ENCODE assay signal across 19 cellular contexts in the genomic region with DNA sequence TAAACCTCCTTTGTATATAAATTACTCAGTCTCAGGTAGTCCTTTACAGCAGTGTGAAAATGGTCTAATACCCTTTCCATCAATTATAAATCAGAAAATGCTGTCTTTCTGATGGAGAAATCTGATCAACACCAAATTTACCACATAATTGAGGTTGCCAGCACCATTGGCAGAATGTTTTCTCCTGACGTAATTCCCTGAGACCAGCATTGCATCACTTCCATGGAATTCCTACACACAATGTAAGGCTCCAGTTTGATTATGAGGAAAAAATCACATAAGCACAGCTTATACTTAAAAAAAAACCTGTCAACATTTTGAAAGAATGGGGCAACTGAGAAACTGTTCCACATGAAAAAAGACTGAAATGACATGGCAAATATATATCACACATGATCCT.
DNase-seq lines count a peak whose midpoint lies in the region; ATAC-seq, FAIRE-seq and TF ChIP-seq lines count a peak whose summit lies in the region.
"Had no signal": no experiment of that assay in that cellular context is flagged by ENCODE, and none has a peak within 500 bp of the region (broad histone marks: within the 10 kb centered on the region; RNA-seq: fewer than 3 reads in every experiment).

No MANE protein-coding gene starts in this region.

- H3K36me3 ChIP-seq in IMR-90 (ENCODE audit: control insufficient read depth, insufficient read depth, low read length) (no peaks in the 10 kb centered on the region), astrocyte (ENCODE audit: insufficient read depth, low read length) (no peaks in the 10 kb centered on the region), fibroblast of lung (ENCODE audit: control insufficient read depth, insufficient read depth, low read length) (no peaks in the 10 kb centered on the region), gastroesophageal sphincter (no peaks in the 10 kb centered on the region), hepatocyte (replicated peaks; ENCODE audit: insufficient read depth, low read depth) (no peaks in the 10 kb centered on the region)
- H3K36me3 ChIP-seq: Peyer's patch had no signal

- H3K18ac ChIP-seq in IMR-90 (ENCODE audit: low read depth, low read length): no peak overlapping the region

- H3K79me2 ChIP-seq in astrocyte (ENCODE audit: insufficient read depth, low read length): no peaks in the 10 kb centered on the region
- no peaks in the 10 kb centered on the region for H3K79me2 ChIP-seq in fibroblast of lung (ENCODE audit: control insufficient read depth, insufficient read depth, low read length)
- H3K79me2 ChIP-seq in hepatocyte: no peaks in the 10 kb centered on the region

- H2BK15ac ChIP-seq in IMR-90 (ENCODE audit: low read depth, low read length): no peak overlapping the region

- no peak overlapping the region for H2BK120ac ChIP-seq in IMR-90 (ENCODE audit: low read depth, low read length)

- no peak overlapping the region for H2BK20ac ChIP-seq in IMR-90 (ENCODE audit: low read depth, low read length)

- no peak overlapping the region for H3K9ac ChIP-seq in IMR-90 (ENCODE audit: low read depth, low read length)
- no peak overlapping the region for H3K9ac ChIP-seq in astrocyte (ENCODE audit: low read length)
- H3K9ac ChIP-seq in fibroblast of lung (ENCODE audit: insufficient read depth, low read length): no peak overlapping the region
- H3K9ac ChIP-seq: KMS-11 had no signal

- in situ Hi-C loops in IMR-90 (cut with MboI; ENCODE audit: low sequenced_read_pairs): no loop called here

- H3K4me2 ChIP-seq in IMR-90 (ENCODE audit: low read depth, low read length): no peak overlapping the region
- H3K4me2 ChIP-seq in astrocyte (ENCODE audit: low read length): no peak overlapping the region
- H3K4me2 ChIP-seq in fibroblast of lung (ENCODE audit: extremely low read depth, insufficient read depth, low read length): no peak overlapping the region
- H3K4me2 ChIP-seq in hepatocyte: no peak overlapping the region
- H3K4me2 ChIP-seq: KMS-11 had no signal

- H3K9me3 ChIP-seq in IMR-90 (ENCODE audit: control insufficient read depth, insufficient read depth, low read length): no peaks in the 10 kb centered on the region
- no peaks in the 10 kb centered on the region for H3K9me3 ChIP-seq in astrocyte (ENCODE audit: insufficient read depth, low read depth, low read length)
- no peaks in the 10 kb centered on the region for H3K9me3 ChIP-seq in fibroblast of lung (ENCODE audit: control insufficient read depth, insufficient read depth, low read depth, low read length)
- no peaks in the 10 kb centered on the region for H3K9me3 ChIP-seq in gastroesophageal sphincter
- no peaks in the 10 kb centered on the region for H3K9me3 ChIP-seq in hepatocyte (ENCODE audit: low read depth)
- H3K9me3 ChIP-seq: Peyer's patch had no signal

- H4K5ac ChIP-seq in IMR-90 (ENCODE audit: low read depth, low read length): no peak overlapping the region

- no peak overlapping the region for H3K4me3 ChIP-seq in IMR-90 (ENCODE audit: insufficient read depth, low read depth, low read length)
- no peak overlapping the region for H3K4me3 ChIP-seq in astrocyte (ENCODE audit: insufficient read depth, low read depth, low read length)
- H3K4me3 ChIP-seq in fibroblast of lung (replicated peaks in 1 of 4; ENCODE audit: control extremely low read depth in 1 of 4, insufficient read depth in 1 of 4, low read depth in 3 of 4, low read length in 4 of 4): no peak overlapping the region
- H3K4me3 ChIP-seq in gastroesophageal sphincter: no peak overlapping the region
- H3K4me3 ChIP-seq in hepatocyte: no peak overlapping the region
- H3K4me3 ChIP-seq: GM12878, Peyer's patch had no signal

- dilution Hi-C loops in IMR-90 (cut with HindIII; ENCODE audit: low sequenced_read_pairs, unreplicated experiment): no loop called here

- no TSS peak for BruUV-seq in IMR-90 (replicated peaks; lab: Mats Ljungman, UMichigan)

- CTCF ChIA-PET in IMR-90 (lab: Yijun Ruan, JAX): no interaction called here

- peak; percentile 4 for DNase-seq in IMR-90
- peak; percentile 23 for DNase-seq in astrocyte (ENCODE audit: low read depth)
- peak; percentile 11 to 45 for DNase-seq in fibroblast of lung (ENCODE audit: low read depth in 2 of 2)
- DNase-seq in urothelium cell line (ENCODE audit: low spot score): peak; percentile 30
- DNase-seq in superior temporal gyrus (ENCODE audit: extremely low spot score): no peak
- no peak for DNase-seq in hepatocyte (ENCODE audit: low spot score)
- DNase-seq: CD4-positive, CD25-positive, alpha-beta regulatory T cell; DMS 273 treated with DMSO at 0.1 percent for 48 hours; DND-41; H7; NCI-H1105; NCI-H146; NCI-H2029 treated with DMSO at 0.1 percent for 48 hours; NCI-H2171; NCI-H524 treated with DMSO at 0.1 percent for 48 hours; Peyer's patch had no signal

- no peaks in the 10 kb centered on the region for H3K27me3 ChIP-seq in IMR-90 (ENCODE audit: control insufficient read depth, insufficient read depth, low read length)
- H3K27me3 ChIP-seq in astrocyte (ENCODE audit: insufficient read depth, low read length): no peaks in the 10 kb centered on the region
- H3K27me3 ChIP-seq in fibroblast of lung (ENCODE audit: control insufficient read depth, insufficient read depth, low read length): no peaks in the 10 kb centered on the region
- H3K27me3 ChIP-seq in gastroesophageal sphincter: no peaks in the 10 kb centered on the region
- no peaks in the 10 kb centered on the region for H3K27me3 ChIP-seq in hepatocyte
- H3K27me3 ChIP-seq: Peyer's patch had no signal

- H2AK9ac ChIP-seq in IMR-90 (replicated peaks; ENCODE audit: low read depth, low read length, poor library complexity): no peak overlapping the region

- peak overlapping the region; percentile 97 for H3K27ac Mint-ChIP-seq in astrocyte (ENCODE audit: unreplicated experiment)
- H3K27ac Mint-ChIP-seq: CD4-positive, CD25-positive, alpha-beta regulatory T cell had no signal

- H3K56ac ChIP-seq in IMR-90 (ENCODE audit: extremely low read depth, insufficient read depth, low read length): no peak overlapping the region

- no peak for TF ChIP-seq RAD21 in IMR-90 (IDR thresholded peaks at IDR 0.05; ENCODE audit: low read length)

- no peak for TF ChIP-seq CTCF in IMR-90 (conservative IDR thresholded peaks at IDR 0.05; ENCODE audit: low read depth, low read length)
- TF ChIP-seq CTCF in astrocyte (IDR thresholded peaks at IDR 0.05; ENCODE audit: insufficient read depth, low read depth, low read length): no peak
- no peak for TF ChIP-seq CTCF in fibroblast of lung (conservative IDR thresholded peaks at IDR 0.05 in 1 of 2, IDR thresholded peaks at IDR 0.05 in 1 of 2; ENCODE audit: low read depth in 1 of 2, low read length in 2 of 2)
- no peak for TF ChIP-seq CTCF in gastroesophageal sphincter (IDR thresholded peaks at IDR 0.05)
- TF ChIP-seq CTCF in hepatocyte (IDR thresholded peaks at IDR 0.05; ENCODE audit: poor library complexity): no peak

- H3K9me2 ChIP-seq in hepatocyte (replicated peaks; ENCODE audit: insufficient read depth): no peaks in the 10 kb centered on the region

- H4K20me1 ChIP-seq in IMR-90 (ENCODE audit: insufficient read depth, low read length) (no peaks in the 10 kb centered on the region), astrocyte (ENCODE audit: insufficient read depth, low read length) (no peaks in the 10 kb centered on the region), fibroblast of lung (ENCODE audit: control insufficient read depth, extremely low read depth, insufficient read depth, low read length) (no peaks in the 10 kb centered on the region), hepatocyte (ENCODE audit: insufficient read depth, poor library complexity, severe bottlenecking) (no peaks in the 10 kb centered on the region)

- H2BK5ac ChIP-seq in IMR-90 (ENCODE audit: low read depth, low read length, poor library complexity, severe bottlenecking): no peak overlapping the region

- no peak overlapping the region for H4K91ac ChIP-seq in IMR-90 (ENCODE audit: insufficient read depth, low read depth, low read length)

- POLR2A ChIA-PET in IMR-90 (lab: Charles Lee; ENCODE audit: unreplicated experiment): no interaction called here

- H3K23ac ChIP-seq in IMR-90 (ENCODE audit: low read depth, low read length): no peak overlapping the region

- no peaks in the 10 kb centered on the region for H3K9me3 Mint-ChIP-seq in astrocyte (ENCODE audit: unreplicated experiment)

- FAIRE-seq in astrocyte (lab: Jason Lieb, UNC): no peak
- no peak for FAIRE-seq in urothelium cell line (lab: Jason Lieb, UNC)
- FAIRE-seq: GM12878 had no signal

- H3K79me1 ChIP-seq in IMR-90 (ENCODE audit: low read depth in 1 of 2, low read length in 2 of 2): no peaks in the 10 kb centered on the region

- intact Hi-C loops in IMR-90 (cut with micrococcal nuclease): no loop called here

- H3K4me3 Mint-ChIP-seq in astrocyte (ENCODE audit: unreplicated experiment): no peak overlapping the region
- H3K4me3 Mint-ChIP-seq: CD4-positive, CD25-positive, alpha-beta regulatory T cell had no signal

- TF ChIP-seq POLR2A in IMR-90 (IDR thresholded peaks at IDR 0.05; ENCODE audit: low read depth, low read length) (no peak), gastroesophageal sphincter (IDR thresholded peaks at IDR 0.05) (no peak)

- H3K4ac ChIP-seq in IMR-90 (ENCODE audit: low read depth, low read length): no peak overlapping the region

- WGBS in IMR-90 (ENCODE audit: extremely low coverage in 2 of 2, insufficient read length in 1 of 2), 2 experiments: no CpG with 5 or more reads among the region's 1 CpG
- 50 to 60% methylated on average over 1 of the region's 1 CpG for WGBS in gastroesophageal sphincter (ENCODE audit: low coverage in 1 of 2), 2 donors
- WGBS in hepatocyte (ENCODE audit: low lambda C conversion rate, missing lambda C conversion rate): 81% methylated on average over 1 of the region's 1 CpG

- H2AK5ac ChIP-seq in IMR-90 (ENCODE audit: low read depth, low read length): no peak overlapping the region

- H3K36me3 Mint-ChIP-seq in astrocyte (ENCODE audit: low read depth, unreplicated experiment): peaks cover 2% of the 10 kb centered on the region
- H3K36me3 Mint-ChIP-seq: CD4-positive, CD25-positive, alpha-beta regulatory T cell had no signal

- H3K27me3 Mint-ChIP-seq in astrocyte (ENCODE audit: low read depth, unreplicated experiment): no peaks in the 10 kb centered on the region
- H3K27me3 Mint-ChIP-seq: CD4-positive, CD25-positive, alpha-beta regulatory T cell had no signal

- TF ChIP-seq EP300 in gastroesophageal sphincter (IDR thresholded peaks at IDR 0.05): no peak

- H2AFZ ChIP-seq in IMR-90 (replicated peaks; ENCODE audit: low read length, poor library complexity) (no peak overlapping the region), astrocyte (ENCODE audit: low read depth, low read length) (no peak overlapping the region), fibroblast of lung (ENCODE audit: low read length) (no peak overlapping the region), hepatocyte (no peak overlapping the region)

- H4K8ac ChIP-seq in IMR-90 (ENCODE audit: low read depth in 2 of 2, low read length in 2 of 2): no peak overlapping the region

- peaks cover 20% of the 10 kb centered on the region for H3K4me1 Mint-ChIP-seq in astrocyte (ENCODE audit: low read depth, unreplicated experiment)
- H3K4me1 Mint-ChIP-seq: CD4-positive, CD25-positive, alpha-beta regulatory T cell had no signal

- no peaks in the 10 kb centered on the region for H3K9me1 ChIP-seq in IMR-90 (ENCODE audit: insufficient read depth, low read length)

- H3K27ac ChIP-seq in IMR-90 (ENCODE audit: insufficient read depth, low read length) (no peak overlapping the region), astrocyte (ENCODE audit: low read depth, low read length) (no peak overlapping the region), fibroblast of lung (ENCODE audit: insufficient read depth, low read length) (no peak overlapping the region), gastroesophageal sphincter (no peak overlapping the region), hepatocyte (no peak overlapping the region)
- H3K27ac ChIP-seq: KMS-11, Peyer's patch had no signal

- no peak overlapping the region for H3K14ac ChIP-seq in IMR-90 (replicated peaks; ENCODE audit: low read depth, low read length)

- ATAC-seq in IMR-90 (ENCODE audit: low read depth) (no peak), gastroesophageal sphincter (no peak)
- ATAC-seq: GM12878 had no signal

- H3K4me1 ChIP-seq in IMR-90 (ENCODE audit: control insufficient read depth, insufficient read depth, low read length) (no peaks in the 10 kb centered on the region), astrocyte (ENCODE audit: insufficient read depth, low read length) (no peaks in the 10 kb centered on the region), fibroblast of lung (ENCODE audit: control insufficient read depth, extremely low read depth, insufficient read depth, low read length) (no peaks in the 10 kb centered on the region), gastroesophageal sphincter (no peaks in the 10 kb centered on the region), hepatocyte (ENCODE audit: insufficient read depth) (no peaks in the 10 kb centered on the region)
- H3K4me1 ChIP-seq: Peyer's patch had no signal

Comparison
In these comparisons a context has a peak if more than half of its experiments do, and no peak if none do; other contexts are left out.
1. DNase-seq: peak in IMR-90 (single experiment), astrocyte (single experiment), fibroblast of lung (2 of 2) and urothelium cell line (single experiment); none in superior temporal gyrus (single experiment) and hepatocyte (single experiment).